In the genomic region with DNA sequence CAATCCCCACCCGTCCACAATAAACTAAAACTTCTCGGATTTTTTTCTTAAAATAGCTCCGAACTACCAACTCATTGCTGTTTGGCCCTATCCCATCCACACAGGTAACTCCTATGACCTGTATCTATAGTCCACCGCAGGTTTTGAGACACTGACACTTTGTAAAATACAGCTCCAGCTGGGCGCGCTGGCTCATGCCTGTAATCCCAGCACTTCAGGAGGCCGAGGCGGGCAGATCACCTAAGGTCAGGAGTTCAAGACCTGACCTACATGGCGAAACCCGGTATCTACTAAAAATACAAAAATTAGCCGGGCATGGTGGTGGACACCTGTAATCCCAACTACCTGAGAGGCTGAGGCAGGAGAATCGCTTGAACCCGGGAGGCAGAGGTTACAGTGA, we compare ENCODE assay signal across 7 cellular contexts.
DNase-seq lines count a peak whose midpoint lies in the region; TF ChIP-seq lines count a peak whose summit lies in the region.
"Not testable (repeated sequence)": the region's sequence is repeated elsewhere in the genome, so short reads cannot be mapped to it uniquely, and the experiment has no call there.

No MANE protein-coding gene starts in this region.

- not testable (repeated sequence) for H3K14ac ChIP-seq in trophoblast cell (ENCODE audit: low read length)

- H3K4me3 ChIP-seq in GM23248; KMS-11 (IDR thresholded peaks at IDR 0.05; ENCODE audit: insufficient read depth, low read depth, low read length); PC-9; mammary epithelial cell (replicated peaks in 1 of 3; ENCODE audit: insufficient read depth in 1 of 3, low read depth in 2 of 3, low read length in 3 of 3); trophoblast cell (ENCODE audit: low read depth, low read length): not testable (repeated sequence)
- H3K4me3 ChIP-seq in OCI-LY3 (ENCODE audit: low read length) = 0 out of 2 replicates have a peak overlapping the region, but pooled peaks have one; percentile 43

- H2BK5ac ChIP-seq in trophoblast cell (ENCODE audit: low read depth, low read length, poor library complexity) = not testable (repeated sequence)

- not testable (repeated sequence) for H4K12ac ChIP-seq in trophoblast cell (ENCODE audit: low read depth, low read length)

- CTCF ChIA-PET in PC-9 (lab: Charles Lee) (interaction anchor here (1.0 kb wide), 1 partner anchor 61 kb away, joined by 3 read pairs; no protein-coding TSS in a partner anchor), mammary epithelial cell (lab: Charles Lee; ENCODE audit: low non-redundant PET) (interaction anchor here (0.5 to 1.2 kb wide), 2 partner anchors 282 to 879 kb away, joined by 5 to 7 read pairs; no protein-coding TSS in a partner anchor)

- H3K36me3 Mint-ChIP-seq in nephron progenitor cell (ENCODE audit: low read depth) = not testable (repeated sequence)

- POLR2A ChIA-PET in PC-9 (lab: Charles Lee; ENCODE audit: unreplicated experiment) = not testable (repeated sequence)

- peaks cover 25% of the 10 kb centered on the region for H3K4me1 Mint-ChIP-seq in nephron progenitor cell

- peaks cover 16% of the 10 kb centered on the region for H3K27me3 Mint-ChIP-seq in nephron progenitor cell (ENCODE audit: low read depth, poor library complexity)

- H3K36me3 ChIP-seq in GM23248 (ENCODE audit: low read depth); KMS-11 (ENCODE audit: insufficient read depth); OCI-LY3 (replicated peaks; ENCODE audit: low read depth, low read length); PC-9 (ENCODE audit: low read depth); mammary epithelial cell (ENCODE audit: insufficient read depth, low read length); trophoblast cell (ENCODE audit: control insufficient read depth in 1 of 2, insufficient read depth in 2 of 2, low read length in 2 of 2): not testable (repeated sequence)

- H3K18ac ChIP-seq in trophoblast cell (ENCODE audit: low read length) = not testable (repeated sequence)

- H3K79me1 ChIP-seq in trophoblast cell (ENCODE audit: low read length) = not testable (repeated sequence)

- not testable (repeated sequence) for H2BK12ac ChIP-seq in trophoblast cell (ENCODE audit: low read length)

- not testable (repeated sequence) for TF ChIP-seq CTCF in KMS-11 (conservative IDR thresholded peaks at IDR 0.05; ENCODE audit: low read depth, low read length); OCI-LY3 (IDR thresholded peaks at IDR 0.05; ENCODE audit: low read depth, low read length); PC-9 (conservative IDR thresholded peaks at IDR 0.05); mammary epithelial cell (conservative IDR thresholded peaks at IDR 0.05 in 1 of 2, IDR thresholded peaks at IDR 0.05 in 1 of 2; ENCODE audit: extremely low read depth in 1 of 2, insufficient read depth in 1 of 2, low read depth in 1 of 2, low read length in 2 of 2); nephron progenitor cell (IDR thresholded peaks at IDR 0.05)

- H3K9me3 ChIP-seq in GM23248 (ENCODE audit: low read depth); OCI-LY3 (ENCODE audit: insufficient read depth, low read length); PC-9 (ENCODE audit: insufficient read depth, low read depth); mammary epithelial cell (replicated peaks; ENCODE audit: insufficient read depth, low read length); trophoblast cell (ENCODE audit: insufficient read depth, low read depth, low read length): not testable (repeated sequence)

- not testable (repeated sequence) for H3K4me3 Mint-ChIP-seq in nephron progenitor cell

- not testable (repeated sequence) for H4K91ac ChIP-seq in trophoblast cell (ENCODE audit: low read depth, low read length)

- not testable (repeated sequence) for H3K9me2 ChIP-seq in GM23248 (ENCODE audit: insufficient read depth); PC-9 (ENCODE audit: insufficient read depth)

- dilution Hi-C loops in mammary epithelial cell (cut with HindIII; ENCODE audit: low sequenced_read_pairs) = not testable (repeated sequence)

- H3K23ac ChIP-seq in trophoblast cell (ENCODE audit: low read length) = not testable (repeated sequence)

- not testable (repeated sequence) for H3K79me2 ChIP-seq in GM23248 (ENCODE audit: insufficient read depth); KMS-11 (ENCODE audit: insufficient read depth, low read depth); OCI-LY3 (ENCODE audit: low read length); PC-9 (ENCODE audit: low read depth); mammary epithelial cell (ENCODE audit: insufficient read depth, low read length); trophoblast cell (ENCODE audit: control insufficient read depth, insufficient read depth, low read length, poor library complexity)

- not testable (repeated sequence) for DNase-seq in GM23248, PC-9, mammary epithelial cell, nephron progenitor cell
- peak; percentile 33 to 54 for DNase-seq in trophoblast cell

- intact Hi-C loops in PC-9 (cut with micrococcal nuclease; ENCODE audit: unreplicated experiment) = loop anchor here (1.0 to 10.0 kb wide), 6 partner anchors 61 to 956 kb away; no protein-coding TSS in a partner anchor
- intact Hi-C loops in mammary epithelial cell (cut with micrococcal nuclease) = loop anchor here (1.0 to 5.0 kb wide), 7 partner anchors 61 to 1022 kb away; no protein-coding TSS in a partner anchor

- not testable (repeated sequence) for H3K27ac ChIP-seq in GM23248; KMS-11; OCI-LY3 (ENCODE audit: low read length); PC-9; mammary epithelial cell (ENCODE audit: insufficient read depth, low read depth, low read length); trophoblast cell (ENCODE audit: low read depth, low read length)

- not testable (repeated sequence) for H3K27me3 ChIP-seq in GM23248 (replicated peaks; ENCODE audit: insufficient read depth); KMS-11 (ENCODE audit: insufficient read depth, low read depth); OCI-LY3 (ENCODE audit: low read depth, low read length); PC-9 (ENCODE audit: insufficient read depth, low read depth); mammary epithelial cell (ENCODE audit: insufficient read depth, low read length); trophoblast cell (ENCODE audit: insufficient read depth, low read length)

- WGBS in GM23248 (ENCODE audit: low coverage in 1 of 2, low lambda C conversion rate in 2 of 2, missing lambda C conversion rate in 2 of 2), 2 experiments = 59 to 62% methylated on average over 13 of the region's 13 CpGs
- 60% methylated on average over 11 of the region's 13 CpGs for WGBS in mammary epithelial cell (ENCODE audit: low coverage, missing lambda C conversion rate)
- no CpG with 5 or more reads among the region's 13 CpGs for WGBS in trophoblast cell (ENCODE audit: extremely low coverage, insufficient coverage, insufficient read length)

- not testable (repeated sequence) for H3F3A ChIP-seq in GM23248 (ENCODE audit: insufficient read depth); PC-9 (ENCODE audit: insufficient read depth, low read depth)

- H3K27ac Mint-ChIP-seq in nephron progenitor cell = peak overlapping the region; percentile 31

- H3K4me1 ChIP-seq in GM23248 (ENCODE audit: insufficient read depth); KMS-11 (ENCODE audit: low read depth, poor library complexity, severe bottlenecking); OCI-LY3 (ENCODE audit: low read length); PC-9 (replicated peaks; ENCODE audit: insufficient read depth); mammary epithelial cell (ENCODE audit: insufficient read depth, low read length); trophoblast cell (ENCODE audit: control insufficient read depth in 1 of 2, insufficient read depth in 2 of 2, low read length in 2 of 2): not testable (repeated sequence)

- not testable (repeated sequence) for BruUV-seq in PC-9 (replicated peaks; lab: Mats Ljungman, UMichigan); mammary epithelial cell (replicated peaks; lab: Mats Ljungman, UMichigan)

- in situ Hi-C loops in GM23248 (cut with MboI) = not testable (repeated sequence)
- in situ Hi-C loops in mammary epithelial cell (cut with MboI; ENCODE audit: low sequenced_read_pairs in 2 of 2) = loop anchor here (10.0 kb wide), 2 partner anchors 798 to 868 kb away; no protein-coding TSS in a partner anchor

- not testable (repeated sequence) for H4K8ac ChIP-seq in trophoblast cell (ENCODE audit: low read depth, low read length)

- not testable (repeated sequence) for H2BK120ac ChIP-seq in trophoblast cell (ENCODE audit: insufficient read depth, low read length, poor library complexity)

- H3K9ac ChIP-seq in GM23248; KMS-11; OCI-LY3 (ENCODE audit: low read length); mammary epithelial cell (ENCODE audit: insufficient read depth, low read length); trophoblast cell (ENCODE audit: low read length): not testable (repeated sequence)

- H2AFZ ChIP-seq in GM23248 = peak overlapping the region; percentile 67
- H2AFZ ChIP-seq in KMS-11 (ENCODE audit: low read depth); OCI-LY3 (ENCODE audit: low read depth, low read length); PC-9; mammary epithelial cell (ENCODE audit: low read depth, low read length); trophoblast cell (ENCODE audit: insufficient read depth, low read length, poor library complexity): not testable (repeated sequence)

- H2AK5ac ChIP-seq in trophoblast cell (ENCODE audit: low read length) = not testable (repeated sequence)

- not testable (repeated sequence) for H4K20me1 ChIP-seq in GM23248 (ENCODE audit: insufficient read depth); KMS-11 (ENCODE audit: insufficient read depth); OCI-LY3 (ENCODE audit: insufficient read depth, low read length); PC-9 (ENCODE audit: insufficient read depth); mammary epithelial cell (ENCODE audit: insufficient read depth, low read length)

- not testable (repeated sequence) for H3K9me3 Mint-ChIP-seq in nephron progenitor cell

- not testable (repeated sequence) for H3K4ac ChIP-seq in trophoblast cell (ENCODE audit: low read depth, low read length)

- H3K4me2 ChIP-seq in GM23248 (ENCODE audit: unreplicated experiment) = peak overlapping the region; percentile 81
- H3K4me2 ChIP-seq in KMS-11 = 0 out of 2 replicates have a peak overlapping the region, but pooled peaks have one; percentile 6
- H3K4me2 ChIP-seq in OCI-LY3 (ENCODE audit: low read length) = peak overlapping the region; percentile 58
- peak overlapping the region; percentile 34; the same call in 1 of the 2 replicates for H3K4me2 ChIP-seq in PC-9
- peak overlapping the region; percentile 64 for H3K4me2 ChIP-seq in mammary epithelial cell (ENCODE audit: insufficient read depth, low read depth, low read length)
- H3K4me2 ChIP-seq in trophoblast cell (ENCODE audit: low read length) = not testable (repeated sequence)
